2 cellular contexts compared by ENCODE assay signal in genomic region chr2:47783491-47784330, GRCh38.
TF ChIP-seq lines count a peak whose summit lies in the region.

No MANE protein-coding gene starts in this region.

TF ChIP-seq in IMR-90, 13 proteins besides CTCF, POLR2A, EP300 and RAD21:
- TF ChIP-seq FOS (IDR thresholded peaks at IDR 0.05; ENCODE audit: low read depth, low read length) (no peak), CEBPB (IDR thresholded peaks at IDR 0.05; ENCODE audit: low read depth, low read length) (no peak), BHLHE40 (IDR thresholded peaks at IDR 0.05; ENCODE audit: low read depth, low read length) (peak; percentile 61), USF2 (IDR thresholded peaks at IDR 0.05; ENCODE audit: low read depth, low read length) (no peak), MXI1 (IDR thresholded peaks at IDR 0.05; ENCODE audit: borderline replicate concordance, low read depth, low read length) (0 out of 2 replicates have a peak, but pooled peaks have one; percentile 44), NFE2L2 (IDR thresholded peaks at IDR 0.05; ENCODE audit: low read depth, low read length) (no peak), RCOR1 (IDR thresholded peaks at IDR 0.05; ENCODE audit: insufficient replicate concordance, low read length) (no peak), MAFK (IDR thresholded peaks at IDR 0.05; ENCODE audit: low read depth, low read length) (no peak), RFX5 (IDR thresholded peaks at IDR 0.05; ENCODE audit: low read depth, low read length) (no peak), CHD1 (IDR thresholded peaks at IDR 0.05; ENCODE audit: low read depth, low read length) (no peak), SMC3 (IDR thresholded peaks at IDR 0.05; ENCODE audit: low read depth, low read length) (no peak), MAZ (IDR thresholded peaks at IDR 0.05; ENCODE audit: borderline replicate concordance, low read depth, low read length) (no peak; the same call in none of the 2 replicates), ELK1 (IDR thresholded peaks at IDR 0.05; ENCODE audit: borderline replicate concordance, low read depth, low read length) (no peak)

TF ChIP-seq in neural cell, 6 proteins besides CTCF, POLR2A, EP300 and RAD21:
- TF ChIP-seq EZH2 (IDR thresholded peaks at IDR 0.05; ENCODE audit: borderline replicate concordance, insufficient read depth, low read length, poor library complexity, severe bottlenecking) (no peak), REST (IDR thresholded peaks at IDR 0.05; ENCODE audit: borderline replicate concordance) (no peak), MXI1 (conservative IDR thresholded peaks at IDR 0.05; ENCODE audit: poor library complexity, severe bottlenecking) (peak; percentile 31), TAF1 (IDR thresholded peaks at IDR 0.05; ENCODE audit: low read depth) (no peak), SMC3 (conservative IDR thresholded peaks at IDR 0.05; ENCODE audit: poor library complexity) (no peak), POLR2AphosphoS5 (IDR thresholded peaks at IDR 0.05) (no peak)
